1 cellular context compared by ENCODE assay signal in the genomic region with DNA sequence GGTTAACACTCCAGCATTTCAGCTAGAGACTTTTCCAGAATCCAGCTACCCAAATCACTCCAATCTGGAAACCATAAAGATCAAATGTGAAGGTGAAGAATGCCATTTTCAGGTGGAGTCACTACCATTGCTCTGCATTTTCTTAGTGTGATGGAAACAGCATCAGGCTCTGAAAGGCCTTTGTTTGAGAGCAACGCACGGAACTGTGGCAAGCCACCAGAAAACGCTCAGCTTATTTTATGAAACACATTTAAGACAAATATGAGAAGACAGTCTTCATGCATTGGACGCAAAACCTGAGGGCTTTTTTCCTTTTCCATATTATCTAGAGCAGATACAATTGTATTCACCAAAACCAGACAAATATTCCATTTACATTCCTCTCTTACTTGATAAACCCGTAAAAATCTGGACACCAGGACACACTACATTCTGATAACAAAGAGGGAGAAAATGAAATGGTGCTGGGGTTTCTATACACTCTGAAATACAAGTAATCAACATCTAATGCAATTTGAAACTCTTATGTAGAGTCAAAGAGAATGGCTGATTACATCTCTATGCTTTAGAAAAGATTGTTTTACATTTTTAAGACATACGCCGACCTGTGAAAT.
TF ChIP-seq lines count a peak whose summit lies in the region.

No MANE protein-coding gene starts in this region.

TF ChIP-seq in A549, 52 proteins besides CTCF, POLR2A, EP300 and RAD21:
- no peak for TF ChIP-seq SREBF2 (IDR thresholded peaks at IDR 0.05)
- TF ChIP-seq, protein P1, sequence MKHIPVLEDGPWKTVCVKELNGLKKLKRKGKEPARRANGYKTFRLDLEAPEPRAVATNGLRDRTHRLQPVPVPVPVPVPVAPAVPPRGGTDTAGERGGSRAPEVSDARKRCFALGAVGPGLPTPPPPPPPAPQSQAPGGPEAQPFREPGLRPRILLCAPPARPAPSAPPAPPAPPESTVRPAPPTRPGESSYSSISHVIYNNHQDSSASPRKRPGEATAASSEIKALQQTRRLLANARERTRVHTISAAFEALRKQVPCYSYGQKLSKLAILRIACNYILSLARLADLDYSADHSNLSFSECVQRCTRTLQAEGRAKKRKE (CRISPR knock-in tag; IDR thresholded peaks at IDR 0.05; ENCODE audit: low read depth): no peak
- TF ChIP-seq GATA3 (IDR thresholded peaks at IDR 0.05; ENCODE audit: borderline replicate concordance): no peak
- TF ChIP-seq NFE2L2 (conservative IDR thresholded peaks at IDR 0.05; ENCODE audit: low read length): no peak
- no peak for TF ChIP-seq FOSB (CRISPR knock-in tag; IDR thresholded peaks at IDR 0.05)
- TF ChIP-seq E2F6 (IDR thresholded peaks at IDR 0.05; ENCODE audit: borderline replicate concordance, low read depth): no peak
- TF ChIP-seq HES2 (IDR thresholded peaks at IDR 0.05): no peak
- no peak for TF ChIP-seq BCL3 (IDR thresholded peaks at IDR 0.05)
- no peak for TF ChIP-seq USF2 (IDR thresholded peaks at IDR 0.05)
- no peak for TF ChIP-seq POLR2AphosphoS2 (conservative IDR thresholded peaks at IDR 0.05; ENCODE audit: low read length)
- no peak for TF ChIP-seq HDAC2 (IDR thresholded peaks at IDR 0.05)
- TF ChIP-seq PHF8 (IDR thresholded peaks at IDR 0.05; ENCODE audit: borderline replicate concordance, low read depth): no peak
- no peak for TF ChIP-seq KDM5A (IDR thresholded peaks at IDR 0.05)
